In genomic region chr22:39214006-39214382, GRCh38 we compare ENCODE assay signal across 14 cellular contexts. TPM values are rescaled to one million over a fixed set of nuclear protein-coding genes. Genes with fewer than 3 reads are reported as not detected.
A peak's percentile ranks its signal among the peaks of the same experiment; 100 is the strongest.
DNase-seq lines count a peak whose midpoint lies in the region; ATAC-seq, FAIRE-seq and TF ChIP-seq lines count a peak whose summit lies in the region.
"Had no signal": no experiment of that assay in that cellular context is flagged by ENCODE, and none has a peak within 500 bp of the region (broad histone marks: within the 10 kb centered on the region; RNA-seq: fewer than 3 reads in every experiment).

No MANE protein-coding gene starts in this region.

- TF ChIP-seq CTCF in Calu3 (IDR thresholded peaks at IDR 0.05; ENCODE audit: unreplicated experiment) (no peak), PC-9 (conservative IDR thresholded peaks at IDR 0.05) (no peak), foreskin keratinocyte (conservative IDR thresholded peaks at IDR 0.05) (no peak), pancreas (IDR thresholded peaks at IDR 0.05) (no peak), adrenal gland (IDR thresholded peaks at IDR 0.05) (no peak), transverse colon (IDR thresholded peaks at IDR 0.05) (no peak)

- peak overlapping the region; percentile 83 for H3K27ac Mint-ChIP-seq in Calu3 (ENCODE audit: unreplicated experiment)
- H3K27ac Mint-ChIP-seq: activated CD4-positive, alpha-beta memory T cell treated with anti-CD3 and anti-CD28 coated beads for 36 hours; activated T-cell treated with anti-CD3 and anti-CD28 coated beads, Interleukin-2, amount 50 U/mL, for 72 hours had no signal

- H3F3A ChIP-seq in PC-9 (ENCODE audit: insufficient read depth, low read depth) = peaks cover 68% of the 10 kb centered on the region

- peak overlapping the region; percentile 86 for H3K4me2 ChIP-seq in PC-9

- ATAC-seq in foreskin keratinocyte (peak; percentile 27), pancreas (no peak), HG02884 (IDR thresholded peaks at IDR 0.05; ENCODE audit: unreplicated experiment) (no peak)
- ATAC-seq: activated T-cell treated with anti-CD3 and anti-CD28 coated beads, Interleukin-2, amount 50 U/mL, for 72 hours had no signal

- H3K36me3 Mint-ChIP-seq in Calu3 (ENCODE audit: insufficient read depth, unreplicated experiment) = peaks cover 19% of the 10 kb centered on the region
- H3K36me3 Mint-ChIP-seq: activated CD4-positive, alpha-beta memory T cell treated with anti-CD3 and anti-CD28 coated beads for 36 hours had no signal

- CTCF ChIA-PET in Calu3 (lab: Charles Lee) (interaction anchor here (0.9 to 2.1 kb wide), 6 partner anchors 22 to 97 kb away, joined by 3 to 10 read pairs (median 5); no protein-coding TSS in a partner anchor), PC-9 (lab: Charles Lee) (interaction anchor here (0.7 to 2.3 kb wide), 4 partner anchors 9 to 102 kb away, joined by 3 to 8 read pairs (median 4); no protein-coding TSS in a partner anchor)

- DNase-seq in Calu3 = no peak
- DNase-seq in PC-9 = no peak
- peak; percentile 25 to 36 for DNase-seq in foreskin keratinocyte
- peak in 1 of 6 donors; percentile 21 for DNase-seq in pancreas
- DNase-seq in globus pallidus (ENCODE audit: low spot score) = no peak
- DNase-seq in adrenal gland = no peak
- DNase-seq in transverse colon = no peak
- DNase-seq: activated T-cell treated with anti-CD3 and anti-CD28 coated beads, Interleukin-2, amount 50 U/mL, for 72 hours; MV-4-11; NCI-H69 had no signal

- H3K9me3 ChIP-seq in PC-9 (ENCODE audit: insufficient read depth, low read depth) (peaks cover 6% of the 10 kb centered on the region; the same call in 1 of the 2 replicates), pancreas (no peaks in the 10 kb centered on the region), adrenal gland (replicated peaks in 1 of 3) (no peaks in the 10 kb centered on the region), transverse colon (no peaks in the 10 kb centered on the region)
- H3K9me3 ChIP-seq: HAP-1, Peyer's patch had no signal

- no peak overlapping the region for H2AFZ ChIP-seq in PC-9

- TSS peak; percentile 92 for BruUV-seq in Calu3 (replicated peaks; lab: Mats Ljungman, UMichigan)
- BruUV-seq in PC-9 (replicated peaks; lab: Mats Ljungman, UMichigan) = TSS peak; percentile 92

- no peaks in the 10 kb centered on the region for H3K27me3 Mint-ChIP-seq in Calu3 (ENCODE audit: unreplicated experiment)

- H3K27me3 ChIP-seq in PC-9 (ENCODE audit: insufficient read depth, low read depth) (no peaks in the 10 kb centered on the region), foreskin keratinocyte (no peaks in the 10 kb centered on the region), pancreas (no peaks in the 10 kb centered on the region), adrenal gland (no peaks in the 10 kb centered on the region), transverse colon (peaks cover 20% of the 10 kb centered on the region)
- H3K27me3 ChIP-seq: Peyer's patch had no signal

- H4K20me1 ChIP-seq in PC-9 (ENCODE audit: insufficient read depth) = no peaks in the 10 kb centered on the region

- POLR2A ChIA-PET in PC-9 (lab: Charles Lee; ENCODE audit: unreplicated experiment) = interaction anchor here (0.5 to 1.8 kb wide), 9 partner anchors 8 to 463 kb away, joined by 3 to 28 read pairs (median 6); no protein-coding TSS in a partner anchor

- TF ChIP-seq EP300 in transverse colon (IDR thresholded peaks at IDR 0.05; ENCODE audit: low read depth) = no peak

- H3K4me3 ChIP-seq in PC-9 (peak overlapping the region; percentile 55), pancreas (no peak overlapping the region), adrenal gland (no peak overlapping the region), transverse colon (no peak overlapping the region)
- H3K4me3 ChIP-seq: HAP-1, Peyer's patch had no signal

- TF ChIP-seq POLR2A in adrenal gland (IDR thresholded peaks at IDR 0.05) = no peak
- TF ChIP-seq POLR2A in transverse colon (IDR thresholded peaks at IDR 0.05) = no peak

- peaks cover 27% of the 10 kb centered on the region for H3K4me1 Mint-ChIP-seq in Calu3 (ENCODE audit: low read depth, unreplicated experiment)

- H3K4me1 ChIP-seq in PC-9 (replicated peaks; ENCODE audit: insufficient read depth) (peaks cover 51% of the 10 kb centered on the region), foreskin keratinocyte (peaks cover 27% of the 10 kb centered on the region), pancreas (no peaks in the 10 kb centered on the region), adrenal gland (replicated peaks in 1 of 2) (no peaks in the 10 kb centered on the region), transverse colon (no peaks in the 10 kb centered on the region)
- H3K4me1 ChIP-seq: HAP-1, Peyer's patch had no signal

- intact Hi-C loops in Calu3 (cut with micrococcal nuclease; ENCODE audit: unreplicated experiment) = loop anchor here (5.0 kb wide), 1 partner anchor 37 kb away; no protein-coding TSS in a partner anchor
- intact Hi-C loops in PC-9 (cut with micrococcal nuclease; ENCODE audit: unreplicated experiment) = loop anchor here (1.0 kb wide), 5 partner anchors 9 to 97 kb away; no protein-coding TSS in a partner anchor
- intact Hi-C loops in pancreas (cut with DNase I) = no loop called here
- intact Hi-C loops in adrenal gland (cut with DNase I) = no loop called here
- intact Hi-C loops in transverse colon (cut with DNase I; ENCODE audit: low total_unique reads) = no loop called here

- H3K9me3 Mint-ChIP-seq in Calu3 (ENCODE audit: low read depth, unreplicated experiment) = no peaks in the 10 kb centered on the region
- H3K9me3 Mint-ChIP-seq: activated CD4-positive, alpha-beta memory T cell treated with anti-CD3 and anti-CD28 coated beads for 36 hours; activated T-cell treated with anti-CD3 and anti-CD28 coated beads, Interleukin-2, amount 50 U/mL, for 72 hours had no signal

- FAIRE-seq in pancreas (lab: Jason Lieb, UNC) = no peak

- H3K36me3 ChIP-seq in PC-9 (ENCODE audit: low read depth) = no peaks in the 10 kb centered on the region
- H3K36me3 ChIP-seq in pancreas = no peaks in the 10 kb centered on the region
- no peaks in the 10 kb centered on the region for H3K36me3 ChIP-seq in adrenal gland (replicated peaks in 1 of 2)
- no peaks in the 10 kb centered on the region for H3K36me3 ChIP-seq in transverse colon
- H3K36me3 ChIP-seq: HAP-1, Peyer's patch had no signal

- H3K27ac ChIP-seq in PC-9 = peak overlapping the region; percentile 87
- no peak overlapping the region for H3K27ac ChIP-seq in foreskin keratinocyte
- peak overlapping the region; percentile 36 to 55 (median 48) for H3K27ac ChIP-seq in pancreas
- H3K27ac ChIP-seq in adrenal gland = no peak overlapping the region
- H3K27ac ChIP-seq in transverse colon = no peak overlapping the region
- H3K27ac ChIP-seq: Peyer's patch had no signal

- in situ Hi-C loops in transverse colon (cut with MboI; ENCODE audit: low pct_ligation_motif_present in 1 of 4, low pct_unique_long_range_greater_than_20kb in 1 of 4, low sequenced_read_pairs in 3 of 4) = no loop called here

- H3K79me2 ChIP-seq in PC-9 (ENCODE audit: low read depth) = peaks cover 13% of the 10 kb centered on the region; the same call in 1 of the 2 replicates

- WGBS in pancreas, 2 donors = 70 to 76% methylated on average over 9 of the region's 9 CpGs
- 71 to 87% (median 79%) methylated on average over 6 to 9 of the region's 9 CpGs for WGBS in adrenal gland, 4 donors
- WGBS in transverse colon (ENCODE audit: low coverage in 1 of 2), 2 donors = 74 to 100% methylated on average over 1 to 9 of the region's 9 CpGs

- no peaks in the 10 kb centered on the region for H3K9me2 ChIP-seq in PC-9 (ENCODE audit: insufficient read depth)

- H3K4me3 Mint-ChIP-seq in Calu3 (ENCODE audit: low read depth, unreplicated experiment) = peak overlapping the region; percentile 70
- H3K4me3 Mint-ChIP-seq: activated CD4-positive, alpha-beta memory T cell treated with anti-CD3 and anti-CD28 coated beads for 36 hours; activated T-cell treated with anti-CD3 and anti-CD28 coated beads, Interleukin-2, amount 50 U/mL, for 72 hours had no signal

RNA-seq across cellular contexts. Expression of gene PDGFB, which starts 30.8 kb away (rescaled TPM):
- 12.1 and 25.9 TPM in 2 replicates for total RNA-seq in Calu3 (2022)
- 35.5 and 39.7 TPM in 2 replicates for total RNA-seq in PC-9 (2021)
- total RNA-seq in foreskin keratinocyte = 10.9 and 12.8 TPM in 2 replicates
- 9.8 and 12.0 TPM in 2 replicates for polyA plus RNA-seq in foreskin keratinocyte
- total RNA-seq in pancreas = 10 to 100 TPM in 1 of 6 donors, 1 to 10 TPM in 5; 2.7 to 12.1 (median 4.4) TPM
- 1 to 10 TPM; 4.0 to 4.7 TPM for polyA plus RNA-seq in pancreas
- total RNA-seq in adrenal gland = 10 to 100 TPM in 1 of 8 donors, 1 to 10 TPM in 7; 2.5 to 10.9 (median 6.8) TPM
- polyA plus RNA-seq in adrenal gland = 1 to 10 TPM; 4.0 to 8.7 (median 6.0) TPM
- total RNA-seq in transverse colon = 1 to 10 TPM; 2.7 to 7.5 (median 4.0) TPM

Comparison
In these comparisons a context has a peak if more than half of its experiments do, and no peak if none do; other contexts are left out.
1. DNase-seq: peak in foreskin keratinocyte (2 of 2); none in Calu3 (single experiment), PC-9 (0 of 2), globus pallidus (single experiment), adrenal gland (0 of 7) and transverse colon (single experiment).
2. H3K27ac ChIP-seq: peak in PC-9 (single experiment) and pancreas (4 of 4); none in foreskin keratinocyte (single experiment), adrenal gland (0 of 5) and transverse colon (0 of 4).
3. intact Hi-C loops: an anchor here in Calu3 (5.0 kb wide) and PC-9 (1.0 kb wide); none called in pancreas, adrenal gland and transverse colon.